ENCODE assay signal across 8 cellular contexts in the genomic region with DNA sequence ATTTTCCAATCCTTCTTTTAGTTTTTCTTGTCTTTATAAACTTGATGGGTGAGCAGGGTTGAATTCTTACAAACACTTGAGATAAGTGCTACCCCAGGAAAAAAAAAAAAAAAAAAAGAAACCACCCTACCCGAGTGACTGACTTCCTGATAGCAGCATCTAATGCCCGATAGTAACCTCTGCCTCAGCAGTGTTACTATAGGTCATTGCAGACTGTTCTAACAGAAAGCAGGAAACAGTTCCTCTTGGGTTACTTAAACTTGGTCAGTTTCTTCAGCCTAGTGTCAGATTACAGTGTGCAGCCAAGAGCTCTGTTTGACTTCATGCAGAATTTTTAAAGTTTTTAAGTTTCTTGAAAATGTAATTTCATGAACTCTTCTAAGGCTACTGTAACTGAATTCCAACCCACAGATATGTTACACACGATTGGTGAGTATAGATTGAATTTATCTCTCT. TPM values are rescaled to one million over a fixed set of nuclear protein-coding genes. Genes with fewer than 3 reads are reported as not detected.
DNase-seq lines count a peak whose midpoint lies in the region; ATAC-seq and TF ChIP-seq lines count a peak whose summit lies in the region.

No MANE protein-coding gene starts in this region.

- no peaks in the 10 kb centered on the region for H3K9me3 ChIP-seq in BLaER1 treated with 17β-estradiol and CSF1 and Interleukin-3, amounts not matched to agents 10 nM and 100 nM (replicated peaks in 1 of 11)

- ATAC-seq in GM18517 (IDR thresholded peaks at IDR 0.05; ENCODE audit: unreplicated experiment) (peak; percentile 65), HG02943 (IDR thresholded peaks at IDR 0.05; ENCODE audit: low read depth, unreplicated experiment) (peak; percentile 53), omental fat pad (ENCODE audit: low FRiP score) (peak; percentile 49)

- DNase-seq in NCI-H2196 (lab: John Stamatoyannopoulos, UW; ENCODE audit: unreplicated experiment): peak; percentile 61
- peak; percentile 25 for DNase-seq in activated CD8-positive, alpha-beta memory T cell treated with anti-CD3 and anti-CD28 coated beads, Interleukin-2, amount 50 U/mL, for 4 hours
- DNase-seq in germinal center (ENCODE audit: low spot score): peak; percentile 75
- DNase-seq in omental fat pad (ENCODE audit: low spot score): no peak
- no peak for DNase-seq in NCI-H1694 treated with DMSO at 0.1 percent for 48 hours (lab: John Stamatoyannopoulos, UW)

- peak overlapping the region; percentile 92 to 99 (median 97) for H3K27ac ChIP-seq in BLaER1 treated with 17β-estradiol and CSF1 and Interleukin-3, amounts not matched to agents 10 nM and 100 nM

- peaks cover 61 to 68% (median 65%) of the 10 kb centered on the region in 11 experiments for H4K20me1 ChIP-seq in BLaER1 treated with 17β-estradiol and CSF1 and Interleukin-3, amounts not matched to agents 10 nM and 100 nM

- no peak for TF ChIP-seq CTCF in omental fat pad (IDR thresholded peaks at IDR 0.05)

- H3K4me1 ChIP-seq in BLaER1 treated with 17β-estradiol and CSF1 and Interleukin-3, amounts not matched to agents 10 nM and 100 nM: peaks cover 27 to 48% (median 43%) of the 10 kb centered on the region in 10 experiments

- H3K36me3 ChIP-seq in BLaER1 treated with 17β-estradiol and CSF1 and Interleukin-3, amounts not matched to agents 10 nM and 100 nM: peaks cover 14 to 56% (median 44%) of the 10 kb centered on the region in 11 experiments; a peak in 21 of 22 replicates

- peak overlapping the region; percentile 93 to 100 (median 97) for H3K4me3 ChIP-seq in BLaER1 treated with 17β-estradiol and CSF1 and Interleukin-3, amounts not matched to agents 10 nM and 100 nM

- H3K27me3 ChIP-seq in BLaER1 treated with 17β-estradiol and CSF1 and Interleukin-3, amounts not matched to agents 10 nM and 100 nM: no peaks in the 10 kb centered on the region

- H3K9ac ChIP-seq in BLaER1 treated with 17β-estradiol and CSF1 and Interleukin-3, amounts not matched to agents 10 nM and 100 nM: peak overlapping the region; percentile 95 to 100 (median 99)

- H3K4me2 ChIP-seq in BLaER1 treated with 17β-estradiol and CSF1 and Interleukin-3, amounts not matched to agents 10 nM and 100 nM: peak overlapping the region; percentile 78 to 96 (median 85)

RNA-seq across cellular contexts. Expression of a gene that starts 2.1 kb away (rescaled TPM):
- 10 to 100 TPM; 13.0 to 81.8 (median 33.5) TPM for total RNA-seq in omental fat pad

Comparison
In these comparisons a context has a peak if more than half of its experiments do, and no peak if none do; other contexts are left out.
1. DNase-seq: peak in NCI-H2196 (single experiment), activated CD8-positive, alpha-beta memory T cell treated with anti-CD3 and anti-CD28 coated beads, Interleukin-2, amount 50 U/mL, for 4 hours (single experiment) and germinal center (single experiment); none in omental fat pad (single experiment) and NCI-H1694 treated with DMSO at 0.1 percent for 48 hours (single experiment).
2. Peak in every context shown above with its lines, with median percentiles within 50 percentile points of each other: ATAC-seq.